Comparison of ENCODE assay signal across 8 cellular contexts in the genomic region with DNA sequence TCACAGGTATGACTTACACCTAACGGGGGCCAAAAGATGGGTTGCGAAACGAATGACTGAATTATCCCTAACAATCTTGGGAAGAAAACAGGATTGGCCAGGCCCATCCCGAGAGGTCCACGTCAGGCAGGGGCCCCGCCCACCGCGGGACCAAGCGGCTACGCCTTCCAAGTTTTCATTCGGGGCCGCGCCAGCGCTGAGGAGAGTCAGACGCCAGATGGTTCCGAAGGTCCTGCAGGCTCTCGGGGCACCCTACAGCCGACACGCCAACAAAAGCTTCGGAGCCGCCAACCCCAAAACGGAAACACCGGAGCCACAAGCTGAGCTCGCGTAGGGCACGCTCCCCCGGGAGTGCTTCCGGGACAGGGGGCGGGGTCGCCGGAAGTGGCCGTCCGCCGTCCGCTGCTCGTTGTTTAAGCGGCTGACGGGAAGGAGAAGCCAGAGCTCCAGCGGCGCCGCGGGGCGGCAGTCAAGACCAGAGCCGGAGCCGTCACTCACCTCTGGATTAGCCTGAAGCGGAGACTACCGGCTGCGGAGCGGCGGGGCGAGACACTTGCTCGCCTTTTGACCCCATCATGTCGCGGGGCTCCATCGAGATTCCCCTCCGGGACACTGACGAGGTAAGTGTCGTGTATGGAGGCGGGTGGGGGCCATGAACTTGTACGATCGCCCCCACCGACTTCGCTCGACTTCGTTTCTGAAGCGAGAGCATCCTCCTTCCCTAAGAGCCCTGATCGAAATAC. TPM values are rescaled to one million over a fixed set of nuclear protein-coding genes. Genes with fewer than 3 reads are reported as not detected.
DNase-seq lines count a peak whose midpoint lies in the region; ATAC-seq, FAIRE-seq and TF ChIP-seq lines count a peak whose summit lies in the region.

Gene CTR9, plus strand, starts transcription at position 409 of the 743 bp plus-strand sequence. Its CDS starts 167 bp downstream, at position 576.

- intact Hi-C loops in body of pancreas (cut with DNase I), result no loop called here
- intact Hi-C loops in gastrocnemius medialis (cut with DNase I; ENCODE audit: low total_unique reads), result loop anchor here (5.0 kb wide), 1 partner anchor 56 kb away; the partner anchor contains the start of gene EIF4G2

- peak; percentile 88 for DNase-seq in NCI-H2107 treated with DMSO at 0.1 percent for 48 hours (lab: John Stamatoyannopoulos, UW; ENCODE audit: unreplicated experiment)
- DNase-seq in body of pancreas, result peak; percentile 92 to 95 (median 94)
- peak; percentile 77 for DNase-seq in iPS DF 19.7 (ENCODE audit: low read depth, low spot score)
- peak; percentile 90 to 93 for DNase-seq in gastrocnemius medialis

- H3K4me3 ChIP-seq in body of pancreas (peak within 1 kb of the TSS; percentile 26 to 78), gastrocnemius medialis (peak within 1 kb of the TSS; percentile 65 to 96 (median 90))

- H3K9me3 ChIP-seq in body of pancreas (no peaks in the 10 kb centered on the region), gastrocnemius medialis (no peaks in the 10 kb centered on the region)

- peak; percentile 72 for ATAC-seq in GM18520 (IDR thresholded peaks at IDR 0.05; ENCODE audit: unreplicated experiment)
- peak; percentile 91 for ATAC-seq in HG03064 (IDR thresholded peaks at IDR 0.05; ENCODE audit: low read depth, unreplicated experiment)
- peak; percentile 96 for ATAC-seq in body of pancreas
- ATAC-seq in gastrocnemius medialis, result peak; percentile 92 to 93

- peaks cover 12% of the 10 kb centered on the region for H3K4me1 ChIP-seq in body of pancreas
- H3K4me1 ChIP-seq in gastrocnemius medialis, result peaks cover 10 to 26% of the 10 kb centered on the region in 2 donors

- TF ChIP-seq CTCF in body of pancreas (IDR thresholded peaks at IDR 0.05) (peak in 3 of 7 experiments; percentile 16 to 33 (median 26)), gastrocnemius medialis (IDR thresholded peaks at IDR 0.05 in 4 of 5, conservative IDR thresholded peaks at IDR 0.05 in 1 of 5) (peak in 1 of 5 experiments; percentile 25)

- 0 to 1% methylated on average over 27 to 67 of the region's 67 CpGs for WGBS in body of pancreas, 2 donors

- FAIRE-seq in A204.1 (lab: Jason Lieb, UNC) (peak; percentile 67), TTC549 (lab: Jason Lieb, UNC) (peak; percentile 66)

- H3K36me3 ChIP-seq in body of pancreas (replicated peaks in 1 of 2; ENCODE audit: insufficient read depth in 1 of 2, low read depth in 2 of 2), result peaks cover 0 to 16% of the 10 kb centered on the region in 2 donors
- H3K36me3 ChIP-seq in gastrocnemius medialis, result peaks cover 0 to 35% of the 10 kb centered on the region in 2 donors

- H3K27ac ChIP-seq in body of pancreas (peak within 1 kb of the TSS; percentile 76 to 99 (median 92)), gastrocnemius medialis (peak within 1 kb of the TSS; percentile 86 to 98 (median 97))

- in situ Hi-C loops in gastrocnemius medialis (cut with MboI; ENCODE audit: low sequenced_read_pairs in 4 of 4), result no loop called here

- TF ChIP-seq POLR2A in body of pancreas (IDR thresholded peaks at IDR 0.05) (peak; percentile 91 to 97 (median 97)), gastrocnemius medialis (IDR thresholded peaks at IDR 0.05) (peak; percentile 93 to 97)

- no peaks in the 10 kb centered on the region for H3K27me3 ChIP-seq in body of pancreas
- no peaks in the 10 kb centered on the region for H3K27me3 ChIP-seq in gastrocnemius medialis

RNA-seq across cellular contexts. Expression of gene CTR9, which starts in this region (rescaled TPM):
- total RNA-seq in body of pancreas (10 to 100 TPM; 12.2 to 28.7 TPM), gastrocnemius medialis (10 to 100 TPM; 18.3 to 22.2 (median 20.4) TPM)

Comparison
In these comparisons a context has a peak if more than half of its experiments do, and no peak if none do; other contexts are left out.
1. Peak in every context shown above with its lines: DNase-seq, ATAC-seq, H3K4me3 ChIP-seq and H3K27ac ChIP-seq.